ENCODE assay signal across 28 cellular contexts in the genomic region with DNA sequence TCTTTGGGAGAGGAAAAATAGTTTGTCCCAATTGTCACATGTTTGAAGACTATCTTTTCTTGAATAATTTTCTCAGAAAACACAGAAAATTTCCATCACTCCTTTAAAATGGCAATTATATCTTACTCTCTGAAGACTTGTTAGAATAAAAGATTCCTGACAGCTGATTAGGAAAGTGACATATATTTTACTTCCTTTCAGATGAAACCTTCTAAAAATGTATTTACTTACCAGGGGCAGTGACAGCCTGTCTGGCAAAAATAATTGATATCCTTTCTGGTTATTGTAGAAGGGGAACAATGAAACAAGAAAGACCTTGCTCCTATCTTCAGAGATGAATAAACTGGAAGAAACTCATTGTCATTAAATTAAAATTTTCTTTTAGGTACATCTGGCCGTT.
"Had no signal": no experiment of that assay in that cellular context is flagged by ENCODE, and none has a peak within 500 bp of the region (broad histone marks: within the 10 kb centered on the region; RNA-seq: fewer than 3 reads in every experiment).

No MANE protein-coding gene starts in this region.

- ATAC-seq: natural killer cell; psoas muscle; right cardiac atrium; right lobe of liver; stimulated activated effector memory CD8-positive, alpha-beta T cell treated with anti-CD3 and anti-CD28 coated beads, Interleukin-12 subunit alpha, Interleukin-12 subunit beta, amount 100 ng/mL, for 72 hours; stimulated activated naive B cell treated with anti-CD40 and anti-IgM and Interleukin-4, amounts not matched to agents 10 μg/mL and 1 μg/mL and 100 μg/mL, for 72 hours had no signal

- H3K4me3 ChIP-seq: neural progenitor cell, ovary, psoas muscle, right lobe of liver, sigmoid colon, stomach, thoracic aorta, thyroid gland, tibial nerve, upper lobe of left lung, vagina had no signal

- H3K9ac ChIP-seq: neural progenitor cell, parathyroid adenoma had no signal

- H3K36me3 Mint-ChIP-seq: natural killer cell; neural progenitor cell; stimulated activated effector memory CD8-positive, alpha-beta T cell treated with anti-CD3 and anti-CD28 coated beads, Interleukin-12 subunit alpha, Interleukin-12 subunit beta, amount 100 ng/mL, for 72 hours; stimulated activated naive B cell treated with anti-CD40 and anti-IgM and Interleukin-4, amounts not matched to agents 10 μg/mL and 1 μg/mL and 100 μg/mL, for 72 hours had no signal

- H3K27ac ChIP-seq: neural progenitor cell, ovary, parathyroid adenoma, psoas muscle, right lobe of liver, sigmoid colon, stomach, thoracic aorta, thyroid gland, tibial nerve, upper lobe of left lung, vagina had no signal

- H2AFZ ChIP-seq: neural progenitor cell, parathyroid adenoma had no signal

- H3K4me2 ChIP-seq: neural progenitor cell had no signal

- H3K4me3 Mint-ChIP-seq: natural killer cell; nephron progenitor cell; neural progenitor cell; stimulated activated effector memory CD8-positive, alpha-beta T cell treated with anti-CD3 and anti-CD28 coated beads, Interleukin-12 subunit alpha, Interleukin-12 subunit beta, amount 100 ng/mL, for 72 hours; stimulated activated naive B cell treated with anti-CD40 and anti-IgM and Interleukin-4, amounts not matched to agents 10 μg/mL and 1 μg/mL and 100 μg/mL, for 72 hours; stimulated activated naive CD8-positive, alpha-beta T cell treated with anti-CD3 and anti-CD28 coated beads, Interleukin-15, Interleukin-2, amounts not matched to agents 100 ng/mL and 50 ng/mL, for 24 hours had no signal

- DNase-seq: natural killer cell; nephron progenitor cell; occipital lobe; ovary; posterior cingulate gyrus; psoas muscle; right cardiac atrium; right lobe of liver; sigmoid colon; small intestine; stimulated activated CD4-positive, alpha-beta T cell treated with anti-CD3 and anti-CD28 coated beads, Interleukin-15, amount 100 ng/mL, for 24 hours; stimulated activated CD4-positive, alpha-beta T cell treated with anti-CD3 and anti-CD28 coated beads, Interleukin-2, amount 100 ng/mL, for 24 hours; stimulated activated CD4-positive, alpha-beta T cell treated with anti-CD3 and anti-CD28 coated beads, Interleukin-2, amount 100 ng/mL, for 48 hours; stimulated activated CD4-positive, alpha-beta T cell treated with anti-CD3 and anti-CD28 coated beads, Interleukin-4, amount 100 ng/mL, for 24 hours; stimulated activated naive B cell treated with anti-CD40 and anti-IgM and Interleukin-4, amounts not matched to agents 10 μg/mL and 1 μg/mL and 100 μg/mL, for 72 hours; stimulated activated naive CD4-positive, alpha-beta T cell treated with Interleukin-2 at 50 U/mL for 16 hours; stomach; thyroid gland; trophoblast cell; upper lobe of left lung had no signal

- H3K9me3 Mint-ChIP-seq: nephron progenitor cell; neural progenitor cell; stimulated activated effector memory CD8-positive, alpha-beta T cell treated with anti-CD3 and anti-CD28 coated beads, Interleukin-12 subunit alpha, Interleukin-12 subunit beta, amount 100 ng/mL, for 72 hours; stimulated activated naive B cell treated with anti-CD40 and anti-IgM and Interleukin-4, amounts not matched to agents 10 μg/mL and 1 μg/mL and 100 μg/mL, for 72 hours had no signal

- H3K79me2 ChIP-seq: parathyroid adenoma had no signal

- H3K4me1 ChIP-seq: parathyroid adenoma, psoas muscle, sigmoid colon, upper lobe of left lung, vagina had no signal

- H3K4me1 Mint-ChIP-seq: natural killer cell; stimulated activated effector memory CD8-positive, alpha-beta T cell treated with anti-CD3 and anti-CD28 coated beads, Interleukin-12 subunit alpha, Interleukin-12 subunit beta, amount 100 ng/mL, for 72 hours had no signal

- H3K36me3 ChIP-seq: neural progenitor cell, ovary, right lobe of liver, sigmoid colon, stomach, thoracic aorta, thyroid gland, tibial nerve, upper lobe of left lung, vagina had no signal

- H3K9me3 ChIP-seq: ovary, psoas muscle, right lobe of liver, sigmoid colon, stomach, thoracic aorta, thyroid gland, tibial nerve, upper lobe of left lung, vagina had no signal

- H3K27me3 Mint-ChIP-seq: progenitor cell of endocrine pancreas; stimulated activated naive B cell treated with anti-CD40 and anti-IgM and Interleukin-4, amounts not matched to agents 10 μg/mL and 1 μg/mL and 100 μg/mL, for 72 hours; stimulated activated naive CD8-positive, alpha-beta T cell treated with anti-CD3 and anti-CD28 coated beads, Interleukin-15, Interleukin-2, amounts not matched to agents 100 ng/mL and 50 ng/mL, for 24 hours had no signal

- H3K27me3 ChIP-seq: neural progenitor cell, ovary, right lobe of liver, sigmoid colon, stomach, thyroid gland, tibial nerve, upper lobe of left lung, vagina had no signal

- H3K27ac Mint-ChIP-seq: natural killer cell; nephron progenitor cell; neural progenitor cell; progenitor cell of endocrine pancreas; stimulated activated effector memory CD8-positive, alpha-beta T cell treated with anti-CD3 and anti-CD28 coated beads, Interleukin-12 subunit alpha, Interleukin-12 subunit beta, amount 100 ng/mL, for 72 hours; stimulated activated naive B cell treated with anti-CD40 and anti-IgM and Interleukin-4, amounts not matched to agents 10 μg/mL and 1 μg/mL and 100 μg/mL, for 72 hours; stimulated activated naive CD8-positive, alpha-beta T cell treated with anti-CD3 and anti-CD28 coated beads, Interleukin-15, Interleukin-2, amounts not matched to agents 100 ng/mL and 50 ng/mL, for 24 hours had no signal
